Comparison of ENCODE assay signal across 1 cellular context in genomic region chr20:33490023-33490933, GRCh38.
A peak's percentile ranks its signal among the peaks of the same experiment; 100 is the strongest.
TF ChIP-seq lines count a peak whose summit lies in the region.

TSS of gene CBFA2T2 (plus strand) at chr20:33490096. CDS start at chr20:33490268, 172 bp downstream.

TF ChIP-seq in GM12878, 131 proteins besides CTCF, POLR2A, EP300 and RAD21 (continued from another document):
- TF ChIP-seq REST (IDR thresholded peaks at IDR 0.05; ENCODE audit: low read depth, low read length) = no peak
- TF ChIP-seq SMAD1 (IDR thresholded peaks at IDR 0.05; ENCODE audit: low read depth, partially characterized antibody) = no peak
- no peak for TF ChIP-seq JUNB (IDR thresholded peaks at IDR 0.05)
- no peak for TF ChIP-seq ZNF24 (IDR thresholded peaks at IDR 0.05)
- no peak for TF ChIP-seq PRDM15 (CRISPR knock-in tag; IDR thresholded peaks at IDR 0.05)
- TF ChIP-seq CHD1 (IDR thresholded peaks at IDR 0.05; ENCODE audit: low read depth, low read length) = no peak
- peak; percentile 17; the same call in 1 of the 2 replicates for TF ChIP-seq NR2C1 (IDR thresholded peaks at IDR 0.05)
- TF ChIP-seq RAD51 (IDR thresholded peaks at IDR 0.05) = no peak
- TF ChIP-seq ZNF207 (IDR thresholded peaks at IDR 0.05; ENCODE audit: borderline replicate concordance) = no peak
- TF ChIP-seq PML (IDR thresholded peaks at IDR 0.05; ENCODE audit: low read length) = no peak
- no peak for TF ChIP-seq IKZF2 (IDR thresholded peaks at IDR 0.05)
- TF ChIP-seq EGR1 (IDR thresholded peaks at IDR 0.05; ENCODE audit: borderline replicate concordance in 1 of 2, low read depth in 2 of 2, low read length in 2 of 2) = 0 out of 3 replicates have a peak, but pooled peaks of 1 of the 2 experiments have one; percentile 6
- no peak for TF ChIP-seq SMC3 (IDR thresholded peaks at IDR 0.05; ENCODE audit: borderline replicate concordance, low read length)
- TF ChIP-seq CBX3 (IDR thresholded peaks at IDR 0.05; ENCODE audit: borderline replicate concordance, low read depth) = no peak
- TF ChIP-seq IKZF1 (conservative IDR thresholded peaks at IDR 0.05) = peak; percentile 62
- no peak for TF ChIP-seq CEBPZ (IDR thresholded peaks at IDR 0.05; ENCODE audit: low read depth, low read length)
- TF ChIP-seq BCL3 (IDR thresholded peaks at IDR 0.05; ENCODE audit: borderline replicate concordance, insufficient read depth, low read depth, low read length, poor library complexity, severe bottlenecking) = no peak
- no peak for TF ChIP-seq CBFB (IDR thresholded peaks at IDR 0.05; ENCODE audit: low read depth)
- 0 out of 2 replicates have a peak, but pooled peaks have one; percentile 60 for TF ChIP-seq RB1 (IDR thresholded peaks at IDR 0.05; ENCODE audit: borderline replicate concordance)
- TF ChIP-seq SMARCA5 (IDR thresholded peaks at IDR 0.05) = no peak
- TF ChIP-seq JUND (IDR thresholded peaks at IDR 0.05; ENCODE audit: low read depth, low read length) = no peak
- no peak for TF ChIP-seq SIX5 (IDR thresholded peaks at IDR 0.05; ENCODE audit: low read depth, low read length, severe bottlenecking)
- TF ChIP-seq TARDBP (IDR thresholded peaks at IDR 0.05; ENCODE audit: borderline replicate concordance) = no peak
- no peak for TF ChIP-seq IRF3 (IDR thresholded peaks at IDR 0.05)
- no peak for TF ChIP-seq SREBF1 (IDR thresholded peaks at IDR 0.05; ENCODE audit: low read length)
- no peak for TF ChIP-seq MEF2A (IDR thresholded peaks at IDR 0.05; ENCODE audit: insufficient read depth, low read depth, low read length)
- no peak for TF ChIP-seq MYC (IDR thresholded peaks at IDR 0.05; ENCODE audit: insufficient read depth, insufficient read length, insufficient replicate concordance, low read length, severe bottlenecking)
- peak; percentile 71 for TF ChIP-seq NR2F1 (conservative IDR thresholded peaks at IDR 0.05)
- peak; percentile 26; the same call in 1 of the 2 replicates for TF ChIP-seq NFXL1 (IDR thresholded peaks at IDR 0.05; ENCODE audit: borderline replicate concordance)
- no peak for TF ChIP-seq POU2F2 (IDR thresholded peaks at IDR 0.05; ENCODE audit: borderline replicate concordance, low read depth, low read length)
- no peak for TF ChIP-seq MYB (IDR thresholded peaks at IDR 0.05; ENCODE audit: borderline replicate concordance, low read depth, low read length)
- 0 out of 2 replicates have a peak, but pooled peaks have one; percentile 5 for TF ChIP-seq TAF1 (IDR thresholded peaks at IDR 0.05; ENCODE audit: borderline replicate concordance, low read depth, low read length)
- no peak for TF ChIP-seq USF2 (IDR thresholded peaks at IDR 0.05; ENCODE audit: borderline replicate concordance, low read depth, low read length)
- TF ChIP-seq BCLAF1 (IDR thresholded peaks at IDR 0.05) = no peak
- TF ChIP-seq EZH2 (IDR thresholded peaks at IDR 0.05; ENCODE audit: borderline replicate concordance, control insufficient read depth, low read depth, low read length) = no peak
- peak; percentile 59; the same call in 1 of the 2 replicates for TF ChIP-seq DPF2 (IDR thresholded peaks at IDR 0.05)
- no peak for TF ChIP-seq NR2C2 (IDR thresholded peaks at IDR 0.05; ENCODE audit: borderline replicate concordance, control insufficient read depth, insufficient read length, low read depth)
- no peak for TF ChIP-seq MEF2B (IDR thresholded peaks at IDR 0.05; ENCODE audit: partially characterized antibody, poor library complexity, severe bottlenecking)
- TF ChIP-seq ZNF622 (IDR thresholded peaks at IDR 0.05) = no peak
